In genomic region chr18:54740146-54740844, GRCh38 we compare ENCODE assay signal across 1 cellular context.
TF ChIP-seq lines count a peak whose summit lies in the region.

No MANE protein-coding gene starts in this region.

TF ChIP-seq in SK-N-SH treated with all-trans-retinoic acid at 6 μM for 48 hours, 23 proteins besides CTCF, POLR2A, EP300 and RAD21 (continued from another document):
- TF ChIP-seq PATZ1 (CRISPR knock-in tag; IDR thresholded peaks at IDR 0.05; ENCODE audit: borderline replicate concordance) = no peak
